In the genomic region with DNA sequence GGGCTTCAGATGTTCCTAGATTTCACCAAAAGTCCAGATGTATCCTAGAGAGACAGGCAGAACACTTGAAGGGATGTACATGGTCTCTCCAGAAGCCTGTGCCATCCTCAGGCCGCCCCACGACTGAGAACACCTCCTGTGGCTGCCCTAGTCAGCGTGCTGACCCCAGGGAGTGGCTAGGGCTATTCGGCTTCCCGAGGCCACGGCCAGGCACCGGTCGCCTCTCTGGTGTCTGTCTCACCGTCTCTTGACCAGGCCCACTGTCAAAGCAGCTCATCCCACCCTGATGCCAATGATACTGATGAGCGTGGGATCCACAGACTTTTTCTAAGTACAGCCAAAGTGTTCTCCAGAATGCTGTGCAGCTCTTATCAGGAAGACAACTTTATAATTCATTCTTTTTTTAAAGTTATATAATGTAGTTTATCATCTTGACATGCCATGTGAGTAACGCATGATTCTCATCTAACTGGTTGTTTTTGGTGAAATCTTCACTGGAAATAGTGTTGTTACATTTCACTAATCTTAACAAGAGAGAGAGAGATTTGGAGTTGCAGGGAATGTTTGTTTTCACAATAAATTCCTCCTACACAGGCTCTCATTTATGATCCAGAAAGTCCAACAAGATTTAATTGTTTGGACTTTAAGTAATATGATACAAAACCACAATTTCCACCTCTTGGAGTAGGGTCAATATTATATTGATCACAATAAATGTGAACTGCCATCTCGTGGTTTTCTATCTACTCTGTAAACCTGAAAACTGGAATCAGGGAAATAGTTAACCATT, we compare ENCODE assay signal across 22 cellular contexts. TPM values are rescaled to one million over a fixed set of nuclear protein-coding genes. Genes with fewer than 3 reads are reported as not detected.
"Had no signal": no experiment of that assay in that cellular context is flagged by ENCODE, and none has a peak within 500 bp of the region (broad histone marks: within the 10 kb centered on the region; RNA-seq: fewer than 3 reads in every experiment).

No MANE protein-coding gene starts in this region.

- H3K9me3 ChIP-seq: esophagus muscularis mucosa, left ventricle myocardium inferior, lower lobe of right lung, tibial nerve, upper lobe of right lung, vagina had no signal

- H3K27me3 ChIP-seq: esophagus muscularis mucosa, foreskin keratinocyte, hepatocyte, neural progenitor cell, tibial nerve, upper lobe of right lung, vagina had no signal

- H3K4me1 ChIP-seq: foreskin keratinocyte, lower lobe of right lung, tibial nerve, upper lobe of right lung, vagina had no signal

- H3K9ac ChIP-seq: neural progenitor cell had no signal

- H2AFZ ChIP-seq: hepatocyte, neural progenitor cell had no signal

- H3K4me2 ChIP-seq: hepatocyte, neural progenitor cell had no signal

- H3K36me3 ChIP-seq: esophagus muscularis mucosa, left ventricle myocardium inferior, lower lobe of right lung, neural progenitor cell, tibial nerve, upper lobe of right lung, vagina had no signal

- H3K4me3 ChIP-seq: dorsolateral prefrontal cortex, esophagus muscularis mucosa, hepatocyte, left ventricle myocardium inferior, lower lobe of right lung, neural progenitor cell, tibial nerve, upper lobe of right lung, vagina had no signal

- H3K79me2 ChIP-seq: hepatocyte had no signal

- DNase-seq: cortex of kidney; dorsolateral prefrontal cortex; effector CD8-positive, alpha-beta T cell; foreskin keratinocyte; kidney; left cardiac atrium; left ventricle myocardium inferior; lower lobe of right lung; midbrain; occipital lobe; small intestine; stimulated activated CD4-positive, alpha-beta T cell treated with anti-CD3 and anti-CD28 coated beads, Interleukin-4, amount 100 ng/mL, for 1 hour; stimulated activated CD8-positive, alpha-beta memory T cell treated with anti-CD3 and anti-CD28 coated beads, Interleukin-4, amount 100 ng/mL, for 48 hours; upper lobe of right lung had no signal

- H3K27ac ChIP-seq: dorsolateral prefrontal cortex, epithelial cell of prostate, esophagus muscularis mucosa, foreskin keratinocyte, hepatocyte, left ventricle myocardium inferior, lower lobe of right lung, neural progenitor cell, tibial nerve, upper lobe of right lung, vagina had no signal

- ATAC-seq: foreskin keratinocyte; lower lobe of right lung; stimulated activated effector memory CD8-positive, alpha-beta T cell treated with anti-CD3 and anti-CD28 coated beads, Interleukin-12 subunit alpha, Interleukin-12 subunit beta, amount 100 ng/mL, for 72 hours; upper lobe of right lung had no signal

RNA-seq across cellular contexts. Expression of a gene that starts 41.7 kb away (rescaled TPM):
- total RNA-seq: pulmonary artery endothelial cell had no signal
